16 cellular contexts compared by ENCODE assay signal in the genomic region with DNA sequence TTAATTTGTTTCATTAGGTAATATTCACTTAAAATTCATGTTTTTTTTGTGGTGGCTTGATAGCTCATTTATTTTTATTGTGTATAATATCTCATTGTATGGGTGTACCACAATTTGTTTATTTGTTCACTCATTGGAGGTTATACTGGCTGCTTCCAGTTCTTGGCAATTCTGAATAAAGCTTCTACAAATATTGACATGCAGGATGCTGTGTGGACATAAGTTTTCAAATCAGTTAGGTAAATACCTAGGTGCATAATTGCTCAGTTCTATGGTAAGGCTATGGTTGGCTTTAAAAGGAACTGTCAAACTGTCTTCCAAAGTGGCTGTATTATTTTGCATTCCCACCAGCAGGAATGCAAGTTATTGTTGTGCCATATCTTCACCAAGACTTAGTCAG.
DNase-seq lines count a peak whose midpoint lies in the region.
"Had no signal": no experiment of that assay in that cellular context is flagged by ENCODE, and none has a peak within 500 bp of the region (broad histone marks: within the 10 kb centered on the region; RNA-seq: fewer than 3 reads in every experiment).

No MANE protein-coding gene starts in this region.

- DNase-seq in NCI-H1436 treated with DMSO at 0.1 percent for 48 hours (lab: John Stamatoyannopoulos, UW) (peak; percentile 33), NCI-H1436 (lab: John Stamatoyannopoulos, UW) (no peak), NCI-H1417 (lab: John Stamatoyannopoulos, UW) (peak in 2 of 3 experiments; percentile 4 to 68), NCI-H526 (lab: John Stamatoyannopoulos, UW) (peak; percentile 49 to 60), SHP77 treated with DMSO at 0.1 percent for 48 hours (lab: John Stamatoyannopoulos, UW) (peak; percentile 19), NCI-H1092 treated with DMSO at 0.1 percent for 48 hours (lab: John Stamatoyannopoulos, UW) (no peak), nucleus accumbens (lab: John Stamatoyannopoulos, UW) (no peak)
- DNase-seq: DMS79 treated with DMSO at 0.1 percent for 48 hours, GF-D8, H9, NCI-H1092, NCI-H187, NCI-H2227 treated with DMSO at 0.1 percent for 48 hours, NCI-H82, PC-9, T-helper 2 cell had no signal

Comparison
In these comparisons a context has a peak if more than half of its experiments do, and no peak if none do; other contexts are left out.
1. DNase-seq: peak in NCI-H1436 treated with DMSO at 0.1 percent for 48 hours (single experiment), NCI-H1417 (2 of 3), NCI-H526 (2 of 2) and SHP77 treated with DMSO at 0.1 percent for 48 hours (single experiment); none in NCI-H1436 (single experiment), NCI-H1092 treated with DMSO at 0.1 percent for 48 hours (single experiment) and nucleus accumbens (0 of 56).